In the genomic region with DNA sequence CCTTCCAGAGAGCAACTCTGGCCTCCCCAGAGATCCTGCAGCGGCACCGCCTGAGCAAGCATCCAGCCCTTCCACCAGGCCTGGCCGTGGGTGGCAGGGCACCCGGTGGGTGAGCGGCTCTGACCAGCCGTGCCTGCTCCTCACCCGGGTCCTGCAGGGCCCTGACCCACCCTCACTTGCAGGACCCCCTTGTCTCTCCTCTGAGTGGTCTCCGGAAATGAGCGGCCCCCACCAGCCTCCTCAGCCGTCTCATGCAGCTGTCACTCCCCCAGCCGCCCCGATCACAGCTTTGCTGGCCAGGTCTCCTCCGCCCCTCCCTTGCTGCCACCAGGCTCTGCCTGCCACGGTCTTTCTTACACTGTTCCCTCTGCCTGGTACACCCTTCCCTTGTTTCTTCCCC, we compare ENCODE assay signal across 20 cellular contexts.
"Had no signal": no experiment of that assay in that cellular context is flagged by ENCODE, and none has a peak within 500 bp of the region (broad histone marks: within the 10 kb centered on the region; RNA-seq: fewer than 3 reads in every experiment).

No MANE protein-coding gene starts in this region.

- H3K9me3 Mint-ChIP-seq: central memory CD8-positive, alpha-beta T cell; dendritic cell treated with granulocyte-macrophage colony-stimulating factor and Interleukin-4, amounts not matched to agents 40 ng/mL and 50 ng/mL, for 4 days; effector memory CD8-positive, alpha-beta T cell; naive thymus-derived CD8-positive, alpha-beta T cell; neural crest cell had no signal

- H3K4me1 Mint-ChIP-seq: central memory CD8-positive, alpha-beta T cell; stimulated activated naive B cell treated with anti-CD40 and anti-IgM and Interleukin-4, amounts not matched to agents 10 μg/mL and 1 μg/mL and 100 μg/mL, for 72 hours had no signal

- DNase-seq: effector memory CD8-positive, alpha-beta T cell; esophagus squamous epithelium; foreskin fibroblast; glutamatergic neuron; islet precursor cell; left cardiac atrium; left ventricle myocardium superior; mucosa of descending colon; nucleus accumbens; stimulated activated CD4-positive, alpha-beta T cell treated with anti-CD3 and anti-CD28 coated beads, Interleukin-2, amount 100 ng/mL, for 24 hours; stimulated activated CD4-positive, alpha-beta T cell treated with anti-CD3 and anti-CD28 coated beads, Interleukin-4, amount 100 ng/mL, for 4 hours; stimulated activated naive B cell treated with anti-CD40 and anti-IgM and Interleukin-4, amounts not matched to agents 10 μg/mL and 1 μg/mL and 100 μg/mL, for 72 hours had no signal

- H3K27me3 Mint-ChIP-seq: central memory CD8-positive, alpha-beta T cell; dendritic cell treated with granulocyte-macrophage colony-stimulating factor and Interleukin-4, amounts not matched to agents 40 ng/mL and 50 ng/mL, for 4 days; effector memory CD8-positive, alpha-beta T cell; stimulated activated naive B cell treated with anti-CD40 and anti-IgM and Interleukin-4, amounts not matched to agents 10 μg/mL and 1 μg/mL and 100 μg/mL, for 72 hours; type B pancreatic cell had no signal

- H3K4me1 ChIP-seq: gastroesophageal sphincter, pancreas had no signal

- H3K4me3 Mint-ChIP-seq: central memory CD8-positive, alpha-beta T cell; dendritic cell treated with granulocyte-macrophage colony-stimulating factor and Interleukin-4, amounts not matched to agents 40 ng/mL and 50 ng/mL, for 4 days; effector memory CD8-positive, alpha-beta T cell; naive thymus-derived CD8-positive, alpha-beta T cell; neural crest cell; stimulated activated naive B cell treated with anti-CD40 and anti-IgM and Interleukin-4, amounts not matched to agents 10 μg/mL and 1 μg/mL and 100 μg/mL, for 72 hours; type B pancreatic cell had no signal

- H3K4me3 ChIP-seq: esophagus squamous epithelium, gastroesophageal sphincter, mucosa of descending colon, pancreas had no signal

- ATAC-seq: effector memory CD8-positive, alpha-beta T cell; gastroesophageal sphincter; left cardiac atrium; left ventricle myocardium superior; mucosa of descending colon; naive thymus-derived CD8-positive, alpha-beta T cell; pancreas; stimulated activated naive B cell treated with anti-CD40 and anti-IgM and Interleukin-4, amounts not matched to agents 10 μg/mL and 1 μg/mL and 100 μg/mL, for 72 hours had no signal

- H3K9me3 ChIP-seq: esophagus squamous epithelium, gastroesophageal sphincter, mucosa of descending colon, pancreas had no signal

- H3K27ac ChIP-seq: gastroesophageal sphincter, pancreas had no signal

- H3K27me3 ChIP-seq: pancreas had no signal

- H3K36me3 ChIP-seq: esophagus squamous epithelium, gastroesophageal sphincter, pancreas had no signal

- H3K36me3 Mint-ChIP-seq: naive thymus-derived CD8-positive, alpha-beta T cell; stimulated activated naive B cell treated with anti-CD40 and anti-IgM and Interleukin-4, amounts not matched to agents 10 μg/mL and 1 μg/mL and 100 μg/mL, for 72 hours had no signal

- H3K27ac Mint-ChIP-seq: dendritic cell treated with granulocyte-macrophage colony-stimulating factor and Interleukin-4, amounts not matched to agents 40 ng/mL and 50 ng/mL, for 4 days; effector memory CD8-positive, alpha-beta T cell; naive thymus-derived CD8-positive, alpha-beta T cell; progenitor cell of endocrine pancreas; stimulated activated naive B cell treated with anti-CD40 and anti-IgM and Interleukin-4, amounts not matched to agents 10 μg/mL and 1 μg/mL and 100 μg/mL, for 72 hours had no signal
